In genomic region chr2:129085386-129085785, GRCh38 we compare ENCODE assay signal across 28 cellular contexts.
"Had no signal": no experiment of that assay in that cellular context is flagged by ENCODE, and none has a peak within 500 bp of the region (broad histone marks: within the 10 kb centered on the region; RNA-seq: fewer than 3 reads in every experiment).

No MANE protein-coding gene starts in this region.

- H3K27ac ChIP-seq: neural progenitor cell, pancreas, psoas muscle, right lobe of liver, sigmoid colon, stomach, thoracic aorta, thyroid gland, tibial nerve, upper lobe of right lung, uterus had no signal

- H3K36me3 Mint-ChIP-seq: naive thymus-derived CD4-positive, alpha-beta T cell; natural killer cell; neural progenitor cell; stimulated activated effector memory CD8-positive, alpha-beta T cell treated with anti-CD3 and anti-CD28 coated beads, Interleukin-12 subunit alpha, Interleukin-12 subunit beta, amount 100 ng/mL, for 72 hours; stimulated activated naive B cell treated with anti-CD40 and anti-IgM and Interleukin-4, amounts not matched to agents 10 μg/mL and 1 μg/mL and 100 μg/mL, for 72 hours; type B pancreatic cell had no signal

- H3K9ac ChIP-seq: neural progenitor cell had no signal

- ATAC-seq: naive thymus-derived CD4-positive, alpha-beta T cell; natural killer cell; pancreas; psoas muscle; right cardiac atrium; right lobe of liver; stimulated activated effector memory CD8-positive, alpha-beta T cell treated with anti-CD3 and anti-CD28 coated beads, Interleukin-12 subunit alpha, Interleukin-12 subunit beta, amount 100 ng/mL, for 72 hours; stimulated activated naive B cell treated with anti-CD40 and anti-IgM and Interleukin-4, amounts not matched to agents 10 μg/mL and 1 μg/mL and 100 μg/mL, for 72 hours; upper lobe of right lung had no signal

- H2AFZ ChIP-seq: neural progenitor cell had no signal

- FAIRE-seq: pancreas, small intestine had no signal

- H3K4me1 Mint-ChIP-seq: naive thymus-derived CD4-positive, alpha-beta T cell; natural killer cell; nephron; stimulated activated effector memory CD8-positive, alpha-beta T cell treated with anti-CD3 and anti-CD28 coated beads, Interleukin-12 subunit alpha, Interleukin-12 subunit beta, amount 100 ng/mL, for 72 hours; stimulated activated naive B cell treated with anti-CD40 and anti-IgM and Interleukin-4, amounts not matched to agents 10 μg/mL and 1 μg/mL and 100 μg/mL, for 72 hours had no signal

- H3K4me3 Mint-ChIP-seq: naive thymus-derived CD4-positive, alpha-beta T cell; natural killer cell; nephron; neural progenitor cell; stimulated activated effector memory CD8-positive, alpha-beta T cell treated with anti-CD3 and anti-CD28 coated beads, Interleukin-12 subunit alpha, Interleukin-12 subunit beta, amount 100 ng/mL, for 72 hours; stimulated activated naive B cell treated with anti-CD40 and anti-IgM and Interleukin-4, amounts not matched to agents 10 μg/mL and 1 μg/mL and 100 μg/mL, for 72 hours; stimulated activated naive CD8-positive, alpha-beta T cell treated with anti-CD3 and anti-CD28 coated beads, Interleukin-15, Interleukin-2, amounts not matched to agents 100 ng/mL and 50 ng/mL, for 24 hours; type B pancreatic cell had no signal

- H3K4me3 ChIP-seq: neural progenitor cell, pancreas, psoas muscle, right lobe of liver, sigmoid colon, stomach, thoracic aorta, thyroid gland, tibial nerve, upper lobe of right lung, uterus had no signal

- H3K4me1 ChIP-seq: pancreas, psoas muscle, right lobe of liver, sigmoid colon, stomach, thyroid gland, tibial nerve, upper lobe of right lung, uterus had no signal

- H3K4me2 ChIP-seq: neural progenitor cell had no signal

- H3K27me3 ChIP-seq: neural progenitor cell, pancreas, right lobe of liver, sigmoid colon, stomach, thyroid gland, tibial nerve, upper lobe of right lung, uterus had no signal

- H3K27me3 Mint-ChIP-seq: naive thymus-derived CD4-positive, alpha-beta T cell; stimulated activated naive CD8-positive, alpha-beta T cell treated with anti-CD3 and anti-CD28 coated beads, Interleukin-15, Interleukin-2, amounts not matched to agents 100 ng/mL and 50 ng/mL, for 24 hours; type B pancreatic cell had no signal

- DNase-seq: naive thymus-derived CD4-positive, alpha-beta T cell; natural killer cell; occipital lobe; pancreas; posterior cingulate gyrus; psoas muscle; right cardiac atrium; right lobe of liver; sigmoid colon; small intestine; stimulated activated CD4-positive, alpha-beta T cell treated with anti-CD3 and anti-CD28 coated beads, Interleukin-15, amount 100 ng/mL, for 24 hours; stimulated activated CD4-positive, alpha-beta T cell treated with anti-CD3 and anti-CD28 coated beads, Interleukin-2, amount 100 ng/mL, for 24 hours; stimulated activated CD4-positive, alpha-beta T cell treated with anti-CD3 and anti-CD28 coated beads, Interleukin-2, amount 100 ng/mL, for 48 hours; stimulated activated CD4-positive, alpha-beta T cell treated with anti-CD3 and anti-CD28 coated beads, Interleukin-4, amount 100 ng/mL, for 24 hours; stimulated activated naive B cell treated with anti-CD40 and anti-IgM and Interleukin-4, amounts not matched to agents 10 μg/mL and 1 μg/mL and 100 μg/mL, for 72 hours; stimulated activated naive CD4-positive, alpha-beta T cell treated with Interleukin-2 at 50 U/mL for 16 hours; stomach; thyroid gland; upper lobe of right lung; uterus had no signal

- H3K36me3 ChIP-seq: neural progenitor cell, pancreas, right lobe of liver, sigmoid colon, stomach, thoracic aorta, thyroid gland, tibial nerve, upper lobe of right lung, uterus had no signal

- H3K9me3 Mint-ChIP-seq: naive thymus-derived CD4-positive, alpha-beta T cell; nephron; neural progenitor cell; stimulated activated naive B cell treated with anti-CD40 and anti-IgM and Interleukin-4, amounts not matched to agents 10 μg/mL and 1 μg/mL and 100 μg/mL, for 72 hours; stimulated activated naive CD8-positive, alpha-beta T cell treated with anti-CD3 and anti-CD28 coated beads, Interleukin-15, Interleukin-2, amounts not matched to agents 100 ng/mL and 50 ng/mL, for 24 hours; type B pancreatic cell had no signal

- H3K9me3 ChIP-seq: pancreas, psoas muscle, right lobe of liver, sigmoid colon, stomach, thoracic aorta, thyroid gland, tibial nerve, upper lobe of right lung, uterus had no signal

- H3K27ac Mint-ChIP-seq: naive thymus-derived CD4-positive, alpha-beta T cell; natural killer cell; nephron; neural progenitor cell; progenitor cell of endocrine pancreas; stimulated activated effector memory CD8-positive, alpha-beta T cell treated with anti-CD3 and anti-CD28 coated beads, Interleukin-12 subunit alpha, Interleukin-12 subunit beta, amount 100 ng/mL, for 72 hours; stimulated activated naive B cell treated with anti-CD40 and anti-IgM and Interleukin-4, amounts not matched to agents 10 μg/mL and 1 μg/mL and 100 μg/mL, for 72 hours; stimulated activated naive CD8-positive, alpha-beta T cell treated with anti-CD3 and anti-CD28 coated beads, Interleukin-15, Interleukin-2, amounts not matched to agents 100 ng/mL and 50 ng/mL, for 24 hours; type B pancreatic cell had no signal
